In genomic region chr10:21740989-21741388, GRCh38 we compare ENCODE assay signal across 19 cellular contexts.
DNase-seq lines count a peak whose midpoint lies in the region; ATAC-seq, FAIRE-seq and TF ChIP-seq lines count a peak whose summit lies in the region.
"Had no signal": no experiment of that assay in that cellular context is flagged by ENCODE, and none has a peak within 500 bp of the region (broad histone marks: within the 10 kb centered on the region; RNA-seq: fewer than 3 reads in every experiment).

No MANE protein-coding gene starts in this region.

- TF ChIP-seq EP300 in K562 (IDR thresholded peaks at IDR 0.05; ENCODE audit: low read length): no peak

- no peak overlapping the region for H2AFZ ChIP-seq in K562 (ENCODE audit: low read depth, low read length)

- H3K4me1 Mint-ChIP-seq in T-helper 17 cell (peaks cover 41% of the 10 kb centered on the region), progenitor cell of endocrine pancreas (ENCODE audit: low read depth) (peaks cover 12% of the 10 kb centered on the region)

- no peaks in the 10 kb centered on the region for H3K9me3 Mint-ChIP-seq in progenitor cell of endocrine pancreas (ENCODE audit: low read depth)
- H3K9me3 Mint-ChIP-seq: stimulated activated naive B cell treated with anti-CD40 and anti-IgM and Interleukin-4, amounts not matched to agents 10 μg/mL and 1 μg/mL and 100 μg/mL, for 72 hours had no signal

- H3K4me2 ChIP-seq in K562 (ENCODE audit: insufficient read depth, low read length): no peak overlapping the region

- H3K27ac Mint-ChIP-seq in T-helper 17 cell: peak overlapping the region; percentile 94
- H3K27ac Mint-ChIP-seq in progenitor cell of endocrine pancreas: peak overlapping the region; percentile 26
- H3K27ac Mint-ChIP-seq: stimulated activated naive B cell treated with anti-CD40 and anti-IgM and Interleukin-4, amounts not matched to agents 10 μg/mL and 1 μg/mL and 100 μg/mL, for 72 hours had no signal

- no peak for FAIRE-seq in K562 (lab: Jason Lieb, UNC)
- FAIRE-seq: D721Med, H54, pancreas, urothelium cell line had no signal

- H3K9ac ChIP-seq in K562 (ENCODE audit: insufficient read depth in 1 of 2, low read depth in 2 of 2, low read length in 2 of 2): no peak overlapping the region

- no peaks in the 10 kb centered on the region for H3K27me3 ChIP-seq in K562 (ENCODE audit: control insufficient read depth in 2 of 2, insufficient read depth in 2 of 2, low read length in 2 of 2)
- H3K27me3 ChIP-seq: body of pancreas, MG63, pancreas had no signal

- ATAC-seq in T-helper 17 cell (peak; percentile 96), K562 (no peak), GM21526 (IDR thresholded peaks at IDR 0.05; ENCODE audit: low FRiP score, unreplicated experiment) (no peak)
- ATAC-seq: body of pancreas; stimulated activated naive B cell treated with anti-CD40 and anti-IgM and Interleukin-4, amounts not matched to agents 10 μg/mL and 1 μg/mL and 100 μg/mL, for 72 hours had no signal

- TF ChIP-seq RAD21 in K562 (CRISPR knock-in tag; conservative IDR thresholded peaks at IDR 0.05 in 1 of 2, IDR thresholded peaks at IDR 0.05 in 1 of 2): no peak

- H3K9me1 ChIP-seq in K562 (ENCODE audit: control insufficient read depth, insufficient read depth, low read length): no peaks in the 10 kb centered on the region

- CTCF ChIA-PET in K562 (lab: Yijun Ruan, JAX; ENCODE audit: low intra/inter-chr PET ratio): no interaction called here

- H3K4me3 Mint-ChIP-seq in T-helper 17 cell: peak overlapping the region; percentile 62
- no peak overlapping the region for H3K4me3 Mint-ChIP-seq in progenitor cell of endocrine pancreas (ENCODE audit: low read depth)
- H3K4me3 Mint-ChIP-seq: stimulated activated naive B cell treated with anti-CD40 and anti-IgM and Interleukin-4, amounts not matched to agents 10 μg/mL and 1 μg/mL and 100 μg/mL, for 72 hours had no signal

- POLR2A ChIA-PET in K562 (lab: Yijun Ruan, JAX): no interaction called here

- H4K20me1 ChIP-seq in K562 (replicated peaks; ENCODE audit: control insufficient read depth, insufficient read depth, low read length): no peaks in the 10 kb centered on the region

- H3K4me3 ChIP-seq in K562: no peak overlapping the region
- H3K4me3 ChIP-seq: body of pancreas, MG63, pancreas had no signal

- peaks cover 0 to 4% of the 10 kb centered on the region in 2 experiments; a peak in 1 of 5 replicates for H3K4me1 ChIP-seq in K562 (replicated peaks in 1 of 2; ENCODE audit: control insufficient read depth in 2 of 2, insufficient read depth in 2 of 2, low read length in 2 of 2)

- no peaks in the 10 kb centered on the region for H3K27me3 Mint-ChIP-seq in T-helper 17 cell
- H3K27me3 Mint-ChIP-seq in progenitor cell of endocrine pancreas: no peaks in the 10 kb centered on the region
- H3K27me3 Mint-ChIP-seq: stimulated activated naive B cell treated with anti-CD40 and anti-IgM and Interleukin-4, amounts not matched to agents 10 μg/mL and 1 μg/mL and 100 μg/mL, for 72 hours had no signal

- TF ChIP-seq POLR2A in K562 (conservative IDR thresholded peaks at IDR 0.05): no peak

- peaks cover 85% of the 10 kb centered on the region for H3K36me3 ChIP-seq in K562 (ENCODE audit: control insufficient read depth, insufficient read depth, low read length)

- H3K79me2 ChIP-seq in K562 (ENCODE audit: control insufficient read depth, insufficient read depth, low read length): no peaks in the 10 kb centered on the region

- H3K36me3 Mint-ChIP-seq in T-helper 17 cell (ENCODE audit: low read depth): peaks cover 17% of the 10 kb centered on the region
- H3K36me3 Mint-ChIP-seq in progenitor cell of endocrine pancreas (ENCODE audit: insufficient read depth): peaks cover 37% of the 10 kb centered on the region

- BruUV-seq in K562 (replicated peaks; lab: Mats Ljungman, UMichigan): no TSS peak

- DNase-seq in activated gamma-delta T cell treated with Interleukin-2 at 50 U/mL for 16 hours: peak; percentile 22
- DNase-seq in activated gamma-delta T cell (lab: John Stamatoyannopoulos, UW): no peak
- peak in 1 of 3 donors; percentile 18 for DNase-seq in T-helper 17 cell
- no peak for DNase-seq in K562 (ENCODE audit: extremely low read depth in 1 of 4, low spot score in 3 of 4)
- no peak for DNase-seq in progenitor cell of endocrine pancreas (ENCODE audit: low spot score, unreplicated experiment)
- DNase-seq in NCI-H524 treated with DMSO at 0.1 percent for 48 hours (lab: John Stamatoyannopoulos, UW): no peak
- no peak for DNase-seq in anterior cingulate cortex (lab: John Stamatoyannopoulos, UW)
- DNase-seq: body of pancreas; GF-D8; hippocampal formation; MG63; NCI-H187 treated with DMSO at 0.1 percent for 48 hours; NCI-H526; pancreas; stimulated activated naive B cell treated with anti-CD40 and anti-IgM and Interleukin-4, amounts not matched to agents 10 μg/mL and 1 μg/mL and 100 μg/mL, for 72 hours had no signal

- intact Hi-C loops in K562 (cut with micrococcal nuclease): no loop called here

- H3K9me3 ChIP-seq in T-helper 17 cell (ENCODE audit: control insufficient read depth, low read length, poor library complexity, severe bottlenecking): no peaks in the 10 kb centered on the region
- H3K9me3 ChIP-seq in K562 (replicated peaks; ENCODE audit: control insufficient read depth, insufficient read depth, low read depth, low read length): no peaks in the 10 kb centered on the region
- H3K9me3 ChIP-seq: body of pancreas, MG63, pancreas had no signal

- in situ Hi-C loops in K562 (cut with MboI): no loop called here

- TF ChIP-seq CTCF in K562 (IDR thresholded peaks at IDR 0.05 in 2 of 3, conservative IDR thresholded peaks at IDR 0.05 in 1 of 3; ENCODE audit: insufficient read depth in 2 of 3, low read depth in 1 of 3, low read length in 3 of 3) (no peak), progenitor cell of endocrine pancreas (IDR thresholded peaks at IDR 0.05; ENCODE audit: unreplicated experiment) (no peak)

- 88% methylated on average over 4 of the region's 4 CpGs for WGBS in K562 (ENCODE audit: insufficient coverage, low coverage, missing lambda C conversion rate)

- H3K27ac ChIP-seq in K562 (ENCODE audit: extremely low read depth, low read depth, low read length): no peak overlapping the region
- H3K27ac ChIP-seq: body of pancreas, pancreas had no signal

TF ChIP-seq in K562, 482 proteins besides CTCF, POLR2A, EP300 and RAD21:
- TF ChIP-seq ZNF76 (CRISPR knock-in tag; IDR thresholded peaks at IDR 0.05; ENCODE audit: borderline replicate concordance) (no peak), ZNF316 (IDR thresholded peaks at IDR 0.05) (peak; percentile 64), ZNF77 (CRISPR knock-in tag; IDR thresholded peaks at IDR 0.05) (no peak), PHF21A (IDR thresholded peaks at IDR 0.05; ENCODE audit: borderline replicate concordance, low read depth) (no peak), CBFA2T2 (conservative IDR thresholded peaks at IDR 0.05) (no peak), C11orf30 (IDR thresholded peaks at IDR 0.05; ENCODE audit: low read depth) (peak; percentile 52), POU5F1 (IDR thresholded peaks at IDR 0.05; ENCODE audit: borderline replicate concordance, low read depth, low read length, partially characterized antibody) (no peak)
- TF ChIP-seq, protein P1, sequence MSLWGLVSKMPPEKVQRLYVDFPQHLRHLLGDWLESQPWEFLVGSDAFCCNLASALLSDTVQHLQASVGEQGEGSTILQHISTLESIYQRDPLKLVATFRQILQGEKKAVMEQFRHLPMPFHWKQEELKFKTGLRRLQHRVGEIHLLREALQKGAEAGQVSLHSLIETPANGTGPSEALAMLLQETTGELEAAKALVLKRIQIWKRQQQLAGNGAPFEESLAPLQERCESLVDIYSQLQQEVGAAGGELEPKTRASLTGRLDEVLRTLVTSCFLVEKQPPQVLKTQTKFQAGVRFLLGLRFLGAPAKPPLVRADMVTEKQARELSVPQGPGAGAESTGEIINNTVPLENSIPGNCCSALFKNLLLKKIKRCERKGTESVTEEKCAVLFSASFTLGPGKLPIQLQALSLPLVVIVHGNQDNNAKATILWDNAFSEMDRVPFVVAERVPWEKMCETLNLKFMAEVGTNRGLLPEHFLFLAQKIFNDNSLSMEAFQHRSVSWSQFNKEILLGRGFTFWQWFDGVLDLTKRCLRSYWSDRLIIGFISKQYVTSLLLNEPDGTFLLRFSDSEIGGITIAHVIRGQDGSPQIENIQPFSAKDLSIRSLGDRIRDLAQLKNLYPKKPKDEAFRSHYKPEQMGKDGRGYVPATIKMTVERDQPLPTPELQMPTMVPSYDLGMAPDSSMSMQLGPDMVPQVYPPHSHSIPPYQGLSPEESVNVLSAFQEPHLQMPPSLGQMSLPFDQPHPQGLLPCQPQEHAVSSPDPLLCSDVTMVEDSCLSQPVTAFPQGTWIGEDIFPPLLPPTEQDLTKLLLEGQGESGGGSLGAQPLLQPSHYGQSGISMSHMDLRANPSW (CRISPR knock-in tag; IDR thresholded peaks at IDR 0.05): no peak
- TF ChIP-seq, protein P2, sequence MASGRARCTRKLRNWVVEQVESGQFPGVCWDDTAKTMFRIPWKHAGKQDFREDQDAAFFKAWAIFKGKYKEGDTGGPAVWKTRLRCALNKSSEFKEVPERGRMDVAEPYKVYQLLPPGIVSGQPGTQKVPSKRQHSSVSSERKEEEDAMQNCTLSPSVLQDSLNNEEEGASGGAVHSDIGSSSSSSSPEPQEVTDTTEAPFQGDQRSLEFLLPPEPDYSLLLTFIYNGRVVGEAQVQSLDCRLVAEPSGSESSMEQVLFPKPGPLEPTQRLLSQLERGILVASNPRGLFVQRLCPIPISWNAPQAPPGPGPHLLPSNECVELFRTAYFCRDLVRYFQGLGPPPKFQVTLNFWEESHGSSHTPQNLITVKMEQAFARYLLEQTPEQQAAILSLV (tag; IDR thresholded peaks at IDR 0.05): no peak
TF ChIP-seq in K562: peak in this region for 2.
